ENCODE assay signal across 1 cellular context in the genomic region with DNA sequence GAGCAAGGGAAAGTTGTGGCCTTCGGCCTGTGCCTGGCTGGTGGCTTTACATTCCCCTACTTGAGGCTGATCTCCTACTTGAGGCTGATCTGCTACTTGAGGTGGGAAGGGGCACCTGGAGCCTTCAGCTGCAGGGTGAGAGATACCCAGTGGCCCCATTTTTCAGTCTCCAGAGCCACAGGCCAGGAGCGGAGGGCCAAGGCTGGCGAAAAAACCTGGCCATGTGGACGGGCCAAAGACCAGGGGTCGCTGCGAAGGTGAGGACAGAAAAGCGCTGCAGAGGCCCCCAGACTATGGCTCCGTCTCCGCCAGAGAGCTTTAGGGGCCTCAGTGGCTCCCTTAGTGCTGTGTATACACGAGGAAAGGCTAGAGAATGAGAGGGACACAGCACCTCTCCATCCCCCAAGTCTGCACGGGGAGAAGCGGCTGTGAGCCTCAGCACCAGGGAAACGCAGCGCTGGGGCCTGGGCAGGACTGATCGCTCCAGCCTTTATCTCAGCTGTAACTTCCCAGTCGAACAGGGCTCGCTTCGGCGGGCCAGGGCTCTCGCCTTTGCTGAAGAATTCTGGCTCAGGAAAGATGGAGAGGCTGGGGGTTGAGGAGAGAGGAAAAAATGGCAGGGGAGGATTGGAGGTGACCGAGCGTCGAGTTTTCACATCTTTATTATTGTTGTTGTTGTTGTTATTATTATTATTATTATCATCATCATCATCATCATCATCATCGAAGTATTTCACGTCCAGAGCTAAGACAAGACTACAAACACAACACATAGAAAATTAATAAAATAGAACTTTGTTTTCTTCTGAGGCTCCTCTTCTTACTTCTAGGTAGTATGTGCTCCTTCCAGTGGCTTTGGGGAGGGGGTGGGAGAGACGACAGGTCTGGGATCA.
TF ChIP-seq lines count a peak whose summit lies in the region.

No MANE protein-coding gene starts in this region.

TF ChIP-seq in HEK293, 187 proteins besides CTCF, POLR2A, EP300 and RAD21:
- TF ChIP-seq, protein P1, sequence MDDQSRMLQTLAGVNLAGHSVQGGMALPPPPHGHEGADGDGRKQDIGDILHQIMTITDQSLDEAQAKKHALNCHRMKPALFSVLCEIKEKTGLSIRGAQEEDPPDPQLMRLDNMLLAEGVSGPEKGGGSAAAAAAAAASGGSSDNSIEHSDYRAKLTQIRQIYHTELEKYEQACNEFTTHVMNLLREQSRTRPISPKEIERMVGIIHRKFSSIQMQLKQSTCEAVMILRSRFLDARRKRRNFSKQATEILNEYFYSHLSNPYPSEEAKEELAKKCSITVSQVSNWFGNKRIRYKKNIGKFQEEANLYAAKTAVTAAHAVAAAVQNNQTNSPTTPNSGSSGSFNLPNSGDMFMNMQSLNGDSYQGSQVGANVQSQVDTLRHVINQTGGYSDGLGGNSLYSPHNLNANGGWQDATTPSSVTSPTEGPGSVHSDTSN (CRISPR knock-in tag; IDR thresholded peaks at IDR 0.05) = no peak
- TF ChIP-seq ZBTB20 (tag by site-specific recombination; IDR thresholded peaks at IDR 0.05) (0 out of 2 replicates have a peak, but pooled peaks have one; percentile 6), ZBTB8A (tag by site-specific recombination; IDR thresholded peaks at IDR 0.05) (0 out of 2 replicates have a peak, but pooled peaks have one; percentile 9), ZBTB17 (tag by site-specific recombination; IDR thresholded peaks at IDR 0.05) (0 out of 2 replicates have a peak, but pooled peaks have one; percentile 7), REPIN1 (tag by site-specific recombination; IDR thresholded peaks at IDR 0.05; ENCODE audit: low read depth) (peak; percentile 69; the same call in 1 of the 2 replicates), ZNF600 (tag by site-specific recombination; IDR thresholded peaks at IDR 0.05) (peak; percentile 9; the same call in 1 of the 2 replicates), ZFP37 (tag by site-specific recombination; IDR thresholded peaks at IDR 0.05) (no peak), GLI4 (tag by site-specific recombination; IDR thresholded peaks at IDR 0.05) (no peak), ZNF501 (tag by site-specific recombination; IDR thresholded peaks at IDR 0.05) (no peak)
- TF ChIP-seq, protein P2, sequence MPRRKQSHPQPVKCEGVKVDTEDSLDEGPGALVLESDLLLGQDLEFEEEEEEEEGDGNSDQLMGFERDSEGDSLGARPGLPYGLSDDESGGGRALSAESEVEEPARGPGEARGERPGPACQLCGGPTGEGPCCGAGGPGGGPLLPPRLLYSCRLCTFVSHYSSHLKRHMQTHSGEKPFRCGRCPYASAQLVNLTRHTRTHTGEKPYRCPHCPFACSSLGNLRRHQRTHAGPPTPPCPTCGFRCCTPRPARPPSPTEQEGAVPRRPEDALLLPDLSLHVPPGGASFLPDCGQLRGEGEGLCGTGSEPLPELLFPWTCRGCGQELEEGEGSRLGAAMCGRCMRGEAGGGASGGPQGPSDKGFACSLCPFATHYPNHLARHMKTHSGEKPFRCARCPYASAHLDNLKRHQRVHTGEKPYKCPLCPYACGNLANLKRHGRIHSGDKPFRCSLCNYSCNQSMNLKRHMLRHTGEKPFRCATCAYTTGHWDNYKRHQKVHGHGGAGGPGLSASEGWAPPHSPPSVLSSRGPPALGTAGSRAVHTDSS (tag by site-specific recombination; IDR thresholded peaks at IDR 0.05) = peak; percentile 94
